ENCODE assay signal across 2 cellular contexts in genomic region chr7:141262101-141262819, GRCh38.
TF ChIP-seq lines count a peak whose summit lies in the region.

No MANE protein-coding gene starts in this region.

TF ChIP-seq in IMR-90, 13 proteins besides CTCF, POLR2A, EP300 and RAD21:
- TF ChIP-seq SMC3 (IDR thresholded peaks at IDR 0.05; ENCODE audit: low read depth, low read length) (peak; percentile 23; the same call in 1 of the 2 replicates), RCOR1 (IDR thresholded peaks at IDR 0.05; ENCODE audit: insufficient replicate concordance, low read length) (no peak)

TF ChIP-seq in K562, 482 proteins besides CTCF, POLR2A, EP300 and RAD21:
- no peak for TF ChIP-seq E2F1 (CRISPR knock-in tag; IDR thresholded peaks at IDR 0.05)
- TF ChIP-seq RAD51 (IDR thresholded peaks at IDR 0.05; ENCODE audit: borderline replicate concordance, low read depth), result no peak
- no peak for TF ChIP-seq ZNF518B (CRISPR knock-in tag; IDR thresholded peaks at IDR 0.05)
- no peak for TF ChIP-seq FOXO4 (CRISPR knock-in tag; IDR thresholded peaks at IDR 0.05)
- TF ChIP-seq SMC3 (conservative IDR thresholded peaks at IDR 0.05; ENCODE audit: insufficient read depth, low read depth, low read length), result peak; percentile 33; the same call in 1 of the 2 replicates
- no peak for TF ChIP-seq ETS2 (tag; IDR thresholded peaks at IDR 0.05; ENCODE audit: borderline replicate concordance, poor library complexity, severe bottlenecking)
